Comparison of ENCODE assay signal across 8 cellular contexts in genomic region chr6:37565267-37566208, GRCh38.
DNase-seq lines count a peak whose midpoint lies in the region; ATAC-seq, FAIRE-seq and TF ChIP-seq lines count a peak whose summit lies in the region.

No MANE protein-coding gene starts in this region.

- POLR2A ChIA-PET in A549 (lab: Yijun Ruan, JAX): no interaction called here

- no peaks in the 10 kb centered on the region for H3K9me3 Mint-ChIP-seq in HFFc6
- no peaks in the 10 kb centered on the region for H3K9me3 Mint-ChIP-seq in stimulated activated effector memory CD8-positive, alpha-beta T cell treated with anti-CD3 and anti-CD28 coated beads, Interleukin-12 subunit alpha, Interleukin-12 subunit beta, amount 100 ng/mL, for 72 hours

- 65% methylated on average over 16 of the region's 21 CpGs for WGBS in A549 (ENCODE audit: missing lambda C conversion rate)

- H3K27ac ChIP-seq in A549: no peak overlapping the region; a peak in 1 of 6 replicates

- TF ChIP-seq CTCF in A549 (IDR thresholded peaks at IDR 0.05) (no peak), HFFc6 (IDR thresholded peaks at IDR 0.05) (no peak)

- TF ChIP-seq POLR2A in A549 (IDR thresholded peaks at IDR 0.05; ENCODE audit: low read length): no peak

- peak overlapping the region; percentile 60; the same call in 2 of the 3 replicates for H3K4me2 ChIP-seq in A549

- H3K4me1 Mint-ChIP-seq in HFFc6 (ENCODE audit: low read depth) (peaks cover 11% of the 10 kb centered on the region), T-helper 17 cell (peaks cover 28% of the 10 kb centered on the region)
- H3K4me1 Mint-ChIP-seq in stimulated activated effector memory CD8-positive, alpha-beta T cell treated with anti-CD3 and anti-CD28 coated beads, Interleukin-12 subunit alpha, Interleukin-12 subunit beta, amount 100 ng/mL, for 72 hours: peaks cover 8% of the 10 kb centered on the region

- H3K27ac Mint-ChIP-seq in HFFc6 (no peak overlapping the region), T-helper 17 cell (peak overlapping the region; percentile 96)
- peak overlapping the region; percentile 67 for H3K27ac Mint-ChIP-seq in stimulated activated effector memory CD8-positive, alpha-beta T cell treated with anti-CD3 and anti-CD28 coated beads, Interleukin-12 subunit alpha, Interleukin-12 subunit beta, amount 100 ng/mL, for 72 hours

- H3K27me3 Mint-ChIP-seq in HFFc6 (ENCODE audit: insufficient read depth) (peaks cover 37% of the 10 kb centered on the region), T-helper 17 cell (peaks cover 15% of the 10 kb centered on the region)

- FAIRE-seq in A549 (lab: Jason Lieb, UNC): no peak

- DNase-seq in A549 (ENCODE audit: low read depth in 1 of 2, low spot score in 1 of 2): no peak
- DNase-seq in HFFc6: no peak
- no peak for DNase-seq in T-helper 17 cell
- DNase-seq in left ventricle myocardium superior: no peak
- DNase-seq in stimulated activated effector memory CD8-positive, alpha-beta T cell treated with anti-CD3 and anti-CD28 coated beads, Interleukin-12 subunit alpha, Interleukin-12 subunit beta, amount 100 ng/mL, for 72 hours (ENCODE audit: low spot score in 2 of 2): no peak
- no peak for DNase-seq in NK-92 (lab: John Stamatoyannopoulos, UW; ENCODE audit: unreplicated experiment)
- no peak for DNase-seq in HPDE6-E6E7 (ENCODE audit: extremely low spot score)

- H3K4me1 ChIP-seq in A549: no peaks in the 10 kb centered on the region

- CTCF ChIA-PET in A549 (lab: Yijun Ruan, JAX): interaction anchor here (0.7 to 5.3 kb wide), 29 partner anchors 9 to 177 kb away, joined by 3 to 45 read pairs (median 4); no protein-coding TSS in a partner anchor

- ATAC-seq in A549 (no peak), T-helper 17 cell (no peak), left ventricle myocardium superior (peak; percentile 49), HG03521 (IDR thresholded peaks at IDR 0.05; ENCODE audit: unreplicated experiment) (no peak)
- no peak for ATAC-seq in stimulated activated effector memory CD8-positive, alpha-beta T cell treated with anti-CD3 and anti-CD28 coated beads, Interleukin-12 subunit alpha, Interleukin-12 subunit beta, amount 100 ng/mL, for 72 hours

- H3K4me3 Mint-ChIP-seq in HFFc6 (peak overlapping the region; percentile 71), T-helper 17 cell (peak overlapping the region; percentile 73)
- H3K4me3 Mint-ChIP-seq in stimulated activated effector memory CD8-positive, alpha-beta T cell treated with anti-CD3 and anti-CD28 coated beads, Interleukin-12 subunit alpha, Interleukin-12 subunit beta, amount 100 ng/mL, for 72 hours: peak overlapping the region; percentile 4

- no peak for TF ChIP-seq EP300 in A549 (IDR thresholded peaks at IDR 0.05)

- no peak overlapping the region for H3K4me3 ChIP-seq in A549

- intact Hi-C loops in left ventricle myocardium superior (cut with micrococcal nuclease): loop anchor here (10.0 kb wide), 1 partner anchor 191 kb away; no protein-coding TSS in a partner anchor

- no peak for TF ChIP-seq RAD21 in A549 (conservative IDR thresholded peaks at IDR 0.05 in 1 of 2, IDR thresholded peaks at IDR 0.05 in 1 of 2)

- H3K9me3 ChIP-seq in A549 (no peaks in the 10 kb centered on the region), T-helper 17 cell (ENCODE audit: control insufficient read depth, low read length, poor library complexity, severe bottlenecking) (no peaks in the 10 kb centered on the region)

- no peaks in the 10 kb centered on the region for H3K36me3 Mint-ChIP-seq in HFFc6 (ENCODE audit: low read depth)
- H3K36me3 Mint-ChIP-seq in T-helper 17 cell (ENCODE audit: low read depth): peaks cover 7% of the 10 kb centered on the region
- no peaks in the 10 kb centered on the region for H3K36me3 Mint-ChIP-seq in stimulated activated effector memory CD8-positive, alpha-beta T cell treated with anti-CD3 and anti-CD28 coated beads, Interleukin-12 subunit alpha, Interleukin-12 subunit beta, amount 100 ng/mL, for 72 hours

TF ChIP-seq in A549, 52 proteins besides CTCF, POLR2A, EP300 and RAD21:
- TF ChIP-seq ESRRA (IDR thresholded peaks at IDR 0.05; ENCODE audit: borderline replicate concordance, low read length) (no peak), CHD2 (IDR thresholded peaks at IDR 0.05; ENCODE audit: low read length, partially characterized antibody) (no peak), ZNF302 (CRISPR knock-in tag; IDR thresholded peaks at IDR 0.05) (no peak), ELK1 (IDR thresholded peaks at IDR 0.05; ENCODE audit: low read depth, low read length) (no peak), CBX2 (IDR thresholded peaks at IDR 0.05; ENCODE audit: borderline replicate concordance, low read depth) (no peak), KDM1A (IDR thresholded peaks at IDR 0.05; ENCODE audit: low read depth) (no peak), FOSB (CRISPR knock-in tag; IDR thresholded peaks at IDR 0.05) (no peak), GATA3 (IDR thresholded peaks at IDR 0.05; ENCODE audit: borderline replicate concordance) (no peak), HOXA7 (CRISPR knock-in tag; IDR thresholded peaks at IDR 0.05) (no peak), KDM5A (IDR thresholded peaks at IDR 0.05) (no peak), USF2 (IDR thresholded peaks at IDR 0.05) (no peak), EHF (CRISPR knock-in tag; IDR thresholded peaks at IDR 0.05) (no peak), NFE2L2 (conservative IDR thresholded peaks at IDR 0.05; ENCODE audit: low read length) (no peak), FOSL2 (IDR thresholded peaks at IDR 0.05) (no peak), FOSL2 (CRISPR knock-in tag; IDR thresholded peaks at IDR 0.05) (no peak), HDAC2 (IDR thresholded peaks at IDR 0.05) (no peak), E2F6 (IDR thresholded peaks at IDR 0.05; ENCODE audit: borderline replicate concordance, low read depth) (no peak), CEBPB (IDR thresholded peaks at IDR 0.05) (no peak), MAX (IDR thresholded peaks at IDR 0.05) (no peak)

Comparison
In these comparisons a context has a peak if more than half of its experiments do, and no peak if none do; other contexts are left out.
1. H3K4me3 Mint-ChIP-seq: peak in every context shown above with its lines; median percentile 73 in T-helper 17 cell; 71 in HFFc6; 4 in stimulated activated effector memory CD8-positive, alpha-beta T cell treated with anti-CD3 and anti-CD28 coated beads, Interleukin-12 subunit alpha, Interleukin-12 subunit beta, amount 100 ng/mL, for 72 hours.